30 cellular contexts compared by ENCODE assay signal in genomic region chr5:120841830-120842229, GRCh38.
"Had no signal": no experiment of that assay in that cellular context is flagged by ENCODE, and none has a peak within 500 bp of the region (broad histone marks: within the 10 kb centered on the region; RNA-seq: fewer than 3 reads in every experiment).

No MANE protein-coding gene starts in this region.

- H2AFZ ChIP-seq: parathyroid adenoma had no signal

- H3K27me3 Mint-ChIP-seq: progenitor cell of endocrine pancreas; stimulated activated naive B cell treated with anti-CD40 and anti-IgM and Interleukin-4, amounts not matched to agents 10 μg/mL and 1 μg/mL and 100 μg/mL, for 72 hours; stimulated activated naive CD8-positive, alpha-beta T cell treated with anti-CD3 and anti-CD28 coated beads, Interleukin-15, Interleukin-2, amounts not matched to agents 100 ng/mL and 50 ng/mL, for 24 hours had no signal

- H3K9me3 Mint-ChIP-seq: nephron progenitor cell; neural crest cell; stimulated activated naive B cell treated with anti-CD40 and anti-IgM and Interleukin-4, amounts not matched to agents 10 μg/mL and 1 μg/mL and 100 μg/mL, for 72 hours had no signal

- DNase-seq: natural killer cell; nephron progenitor cell; nucleus accumbens; ovary; posterior cingulate gyrus; psoas muscle; right cardiac atrium; right lobe of liver; sigmoid colon; small intestine; stimulated activated CD4-positive, alpha-beta T cell treated with anti-CD3 and anti-CD28 coated beads, Interleukin-15, amount 100 ng/mL, for 24 hours; stimulated activated CD4-positive, alpha-beta T cell treated with anti-CD3 and anti-CD28 coated beads, Interleukin-2, amount 100 ng/mL, for 24 hours; stimulated activated CD4-positive, alpha-beta T cell treated with anti-CD3 and anti-CD28 coated beads, Interleukin-2, amount 100 ng/mL, for 48 hours; stimulated activated CD4-positive, alpha-beta T cell treated with anti-CD3 and anti-CD28 coated beads, Interleukin-4, amount 100 ng/mL, for 24 hours; stimulated activated naive B cell treated with anti-CD40 and anti-IgM and Interleukin-4, amounts not matched to agents 10 μg/mL and 1 μg/mL and 100 μg/mL, for 72 hours; stimulated activated naive CD4-positive, alpha-beta T cell treated with Interleukin-2 at 50 U/mL for 16 hours; stomach; thyroid gland; trophoblast cell; upper lobe of left lung had no signal

- H3K4me1 Mint-ChIP-seq: natural killer cell; nephron progenitor cell; neural crest cell; stimulated activated effector memory CD8-positive, alpha-beta T cell treated with anti-CD3 and anti-CD28 coated beads, Interleukin-12 subunit alpha, Interleukin-12 subunit beta, amount 100 ng/mL, for 72 hours; stimulated activated naive B cell treated with anti-CD40 and anti-IgM and Interleukin-4, amounts not matched to agents 10 μg/mL and 1 μg/mL and 100 μg/mL, for 72 hours had no signal

- H3K36me3 Mint-ChIP-seq: natural killer cell; stimulated activated effector memory CD8-positive, alpha-beta T cell treated with anti-CD3 and anti-CD28 coated beads, Interleukin-12 subunit alpha, Interleukin-12 subunit beta, amount 100 ng/mL, for 72 hours; stimulated activated naive B cell treated with anti-CD40 and anti-IgM and Interleukin-4, amounts not matched to agents 10 μg/mL and 1 μg/mL and 100 μg/mL, for 72 hours had no signal

- ATAC-seq: natural killer cell; psoas muscle; right cardiac atrium; right lobe of liver; stimulated activated effector memory CD8-positive, alpha-beta T cell treated with anti-CD3 and anti-CD28 coated beads, Interleukin-12 subunit alpha, Interleukin-12 subunit beta, amount 100 ng/mL, for 72 hours; stimulated activated naive B cell treated with anti-CD40 and anti-IgM and Interleukin-4, amounts not matched to agents 10 μg/mL and 1 μg/mL and 100 μg/mL, for 72 hours had no signal

- H3K4me3 Mint-ChIP-seq: natural killer cell; nephron progenitor cell; neural crest cell; stimulated activated effector memory CD8-positive, alpha-beta T cell treated with anti-CD3 and anti-CD28 coated beads, Interleukin-12 subunit alpha, Interleukin-12 subunit beta, amount 100 ng/mL, for 72 hours; stimulated activated naive B cell treated with anti-CD40 and anti-IgM and Interleukin-4, amounts not matched to agents 10 μg/mL and 1 μg/mL and 100 μg/mL, for 72 hours; stimulated activated naive CD8-positive, alpha-beta T cell treated with anti-CD3 and anti-CD28 coated beads, Interleukin-15, Interleukin-2, amounts not matched to agents 100 ng/mL and 50 ng/mL, for 24 hours had no signal

- H3K27ac Mint-ChIP-seq: natural killer cell; nephron progenitor cell; progenitor cell of endocrine pancreas; stimulated activated effector memory CD8-positive, alpha-beta T cell treated with anti-CD3 and anti-CD28 coated beads, Interleukin-12 subunit alpha, Interleukin-12 subunit beta, amount 100 ng/mL, for 72 hours; stimulated activated naive B cell treated with anti-CD40 and anti-IgM and Interleukin-4, amounts not matched to agents 10 μg/mL and 1 μg/mL and 100 μg/mL, for 72 hours; stimulated activated naive CD8-positive, alpha-beta T cell treated with anti-CD3 and anti-CD28 coated beads, Interleukin-15, Interleukin-2, amounts not matched to agents 100 ng/mL and 50 ng/mL, for 24 hours had no signal

- H3K9me3 ChIP-seq: neutrophil, ovary, psoas muscle, right lobe of liver, sigmoid colon, stomach, thoracic aorta, thyroid gland, tibial nerve, upper lobe of left lung, vagina had no signal

- H3K4me1 ChIP-seq: parathyroid adenoma, psoas muscle, right lobe of liver, sigmoid colon, stomach, thyroid gland, tibial nerve, upper lobe of left lung, vagina had no signal

- H3K27me3 ChIP-seq: neutrophil, ovary, right lobe of liver, sigmoid colon, stomach, thyroid gland, tibial nerve, upper lobe of left lung, vagina had no signal

- H3K4me3 ChIP-seq: ovary, psoas muscle, right lobe of liver, sigmoid colon, stomach, thoracic aorta, thyroid gland, tibial nerve, upper lobe of left lung, vagina had no signal

- H3K36me3 ChIP-seq: neutrophil, ovary, right lobe of liver, sigmoid colon, stomach, thoracic aorta, thyroid gland, tibial nerve, upper lobe of left lung, vagina had no signal

- H3K27ac ChIP-seq: neutrophil, ovary, parathyroid adenoma, psoas muscle, right lobe of liver, sigmoid colon, stomach, thoracic aorta, thyroid gland, tibial nerve, upper lobe of left lung, vagina had no signal

- H3K79me2 ChIP-seq: parathyroid adenoma had no signal

- FAIRE-seq: small intestine, urothelium cell line had no signal

- H3K9ac ChIP-seq: parathyroid adenoma had no signal
